Comparison of ENCODE assay signal across 8 cellular contexts in the genomic region with DNA sequence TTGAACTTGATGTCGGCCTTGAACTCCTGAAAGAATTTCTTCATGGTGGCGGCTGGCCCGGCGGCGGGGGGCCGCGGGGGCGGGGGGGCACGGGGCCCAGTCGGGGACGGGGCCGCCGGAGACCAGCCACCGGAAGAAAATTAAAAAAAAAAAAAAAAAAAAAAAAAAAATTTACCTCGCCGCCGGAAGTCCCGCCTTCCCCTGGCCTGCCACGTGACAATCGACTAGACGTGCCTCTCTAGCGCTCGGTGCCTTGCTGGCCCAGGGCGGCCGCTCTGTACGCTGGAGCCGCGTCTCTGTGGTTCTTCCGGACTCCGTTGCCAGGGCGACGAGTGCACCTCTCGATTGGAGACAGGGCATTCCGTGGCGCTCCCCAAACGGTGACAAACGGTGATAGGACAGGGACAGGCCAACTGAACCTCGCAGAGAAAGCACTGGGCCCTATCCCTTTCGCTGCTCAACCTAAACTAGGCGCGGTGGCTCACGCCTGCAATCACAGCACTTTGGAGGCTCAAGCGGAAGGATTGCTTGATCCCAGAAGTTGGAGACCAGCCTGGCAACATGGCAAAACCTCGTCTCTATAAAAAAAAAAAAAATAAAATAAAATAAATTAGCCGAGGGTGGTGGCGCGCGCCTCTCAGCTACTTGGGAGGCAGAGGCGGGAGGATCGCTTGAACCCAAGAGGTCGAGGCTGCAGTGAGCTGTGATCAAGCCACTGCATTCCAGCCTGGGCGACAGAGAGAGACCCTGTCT. TPM values are rescaled to one million over a fixed set of nuclear protein-coding genes. Genes with fewer than 3 reads are reported as not detected.
A peak's percentile ranks its signal among the peaks of the same experiment; 100 is the strongest.
DNase-seq lines count a peak whose midpoint lies in the region; ATAC-seq and TF ChIP-seq lines count a peak whose summit lies in the region.

A gene with protein sequence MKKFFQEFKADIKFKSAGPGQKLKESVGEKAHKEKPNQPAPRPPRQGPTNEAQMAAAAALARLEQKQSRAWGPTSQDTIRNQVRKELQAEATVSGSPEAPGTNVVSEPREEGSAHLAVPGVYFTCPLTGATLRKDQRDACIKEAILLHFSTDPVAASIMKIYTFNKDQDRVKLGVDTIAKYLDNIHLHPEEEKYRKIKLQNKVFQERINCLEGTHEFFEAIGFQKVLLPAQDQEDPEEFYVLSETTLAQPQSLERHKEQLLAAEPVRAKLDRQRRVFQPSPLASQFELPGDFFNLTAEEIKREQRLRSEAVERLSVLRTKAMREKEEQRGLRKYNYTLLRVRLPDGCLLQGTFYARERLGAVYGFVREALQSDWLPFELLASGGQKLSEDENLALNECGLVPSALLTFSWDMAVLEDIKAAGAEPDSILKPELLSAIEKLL (minus strand): TSS at position 141 of the 753 bp plus-strand sequence. CDS start 97 bp downstream, at position 44.

- peaks cover 20% of the 10 kb centered on the region; the same call in 1 of the 2 replicates for H4K20me1 ChIP-seq in SK-N-SH (ENCODE audit: insufficient read depth)

- peak within 1 kb of the TSS; percentile 100 for H3K4me2 ChIP-seq in SK-N-SH

- POLR2A ChIA-PET in SK-N-SH (lab: Yijun Ruan, JAX), result interaction anchor here (1.4 kb wide), 1 partner anchor 17 kb away, joined by 7 read pairs; no protein-coding TSS in a partner anchor

- peaks cover 8 to 13% of the 10 kb centered on the region in 2 experiments for H3K36me3 ChIP-seq in SK-N-SH (replicated peaks in 1 of 2; ENCODE audit: control insufficient read depth in 1 of 2, insufficient read depth in 2 of 2, low read length in 1 of 2)
- peaks cover 14% of the 10 kb centered on the region for H3K36me3 ChIP-seq in suprapubic skin

- WGBS in SK-N-SH (ENCODE audit: low lambda C conversion rate), result 10% methylated on average over 50 of the region's 52 CpGs
- WGBS in suprapubic skin, result 14% methylated on average over 52 of the region's 52 CpGs

- ATAC-seq in HG02571 (IDR thresholded peaks at IDR 0.05; ENCODE audit: unreplicated experiment), result peak; percentile 89

- CTCF ChIA-PET in SK-N-SH (lab: Yijun Ruan, JAX), result interaction anchor here (0.6 to 1.1 kb wide), 2 partner anchors 56 to 99 kb away, joined by 3 read pairs; a partner anchor contains a TSS

- peak within 1 kb of the TSS; percentile 83 to 89 for H3K27ac ChIP-seq in SK-N-SH (ENCODE audit: low read depth in 2 of 2, low read length in 1 of 2)
- peak within 1 kb of the TSS; percentile 93 for H3K27ac ChIP-seq in suprapubic skin

- TF ChIP-seq EP300 in SK-N-SH (IDR thresholded peaks at IDR 0.05; ENCODE audit: borderline replicate concordance in 1 of 2, low read depth in 1 of 2, low read length in 1 of 2) (peak in 1 of 2 experiments; percentile 29; a peak in 1 of 4 replicates), suprapubic skin (IDR thresholded peaks at IDR 0.05) (no peak)

- H3K4me3 ChIP-seq in SK-N-SH (ENCODE audit: low read depth in 2 of 2, low read length in 1 of 2), result peak within 1 kb of the TSS; percentile 58 to 87
- peak within 1 kb of the TSS; percentile 72 for H3K4me3 ChIP-seq in suprapubic skin

- H2AFZ ChIP-seq in SK-N-SH (ENCODE audit: low read depth), result peak within 1 kb of the TSS; percentile 92

- TF ChIP-seq POLR2A in suprapubic skin (IDR thresholded peaks at IDR 0.05), result no peak

- DNase-seq in GF-D8 (lab: John Stamatoyannopoulos, UW), result peak; percentile 87
- peak; percentile 93 for DNase-seq in NCI-H1048 (lab: John Stamatoyannopoulos, UW)
- peak; percentile 92 for DNase-seq in SK-N-SH
- peak; percentile 97 for DNase-seq in activated naive CD4-positive, alpha-beta T cell treated with anti-CD3 and anti-CD28 coated beads, Interleukin-2, amount 50 U/mL, for 16 hours
- peak; percentile 96 for DNase-seq in globus pallidus (ENCODE audit: low spot score)
- peak; percentile 58 to 99 (median 95) for DNase-seq in nucleus accumbens (lab: John Stamatoyannopoulos, UW)
- peak; percentile 99 for DNase-seq in suprapubic skin (ENCODE audit: low spot score in 2 of 2)

- TF ChIP-seq CTCF in SK-N-SH (IDR thresholded peaks at IDR 0.05), result no peak
- TF ChIP-seq CTCF in suprapubic skin (IDR thresholded peaks at IDR 0.05), result no peak

- peaks cover 6 to 13% of the 10 kb centered on the region in 2 experiments; a peak in 2 of 4 replicates for H3K4me1 ChIP-seq in SK-N-SH (ENCODE audit: control insufficient read depth in 1 of 2, insufficient read depth in 2 of 2, low read depth in 1 of 2, low read length in 1 of 2)
- peaks cover 41% of the 10 kb centered on the region for H3K4me1 ChIP-seq in suprapubic skin

- TF ChIP-seq RAD21 in SK-N-SH (IDR thresholded peaks at IDR 0.05; ENCODE audit: low read length), result no peak

- H3F3A ChIP-seq in SK-N-SH (replicated peaks; ENCODE audit: insufficient read depth), result peaks cover 3% of the 10 kb centered on the region

- H3K9me3 ChIP-seq in SK-N-SH, result no peaks in the 10 kb centered on the region
- H3K9me3 ChIP-seq in suprapubic skin, result no peaks in the 10 kb centered on the region

- H3K9me2 ChIP-seq in SK-N-SH, result no peaks in the 10 kb centered on the region

- H3K9ac ChIP-seq in SK-N-SH, result peak within 1 kb of the TSS; percentile 88

- H3K27me3 ChIP-seq in SK-N-SH (ENCODE audit: insufficient read depth) (no peaks in the 10 kb centered on the region), suprapubic skin (no peaks in the 10 kb centered on the region)

- peaks cover 32% of the 10 kb centered on the region for H3K79me2 ChIP-seq in SK-N-SH (ENCODE audit: insufficient read depth)

TF ChIP-seq in SK-N-SH, 30 proteins besides CTCF, POLR2A, EP300 and RAD21 (continues in another document):
- TF ChIP-seq, protein P1, sequence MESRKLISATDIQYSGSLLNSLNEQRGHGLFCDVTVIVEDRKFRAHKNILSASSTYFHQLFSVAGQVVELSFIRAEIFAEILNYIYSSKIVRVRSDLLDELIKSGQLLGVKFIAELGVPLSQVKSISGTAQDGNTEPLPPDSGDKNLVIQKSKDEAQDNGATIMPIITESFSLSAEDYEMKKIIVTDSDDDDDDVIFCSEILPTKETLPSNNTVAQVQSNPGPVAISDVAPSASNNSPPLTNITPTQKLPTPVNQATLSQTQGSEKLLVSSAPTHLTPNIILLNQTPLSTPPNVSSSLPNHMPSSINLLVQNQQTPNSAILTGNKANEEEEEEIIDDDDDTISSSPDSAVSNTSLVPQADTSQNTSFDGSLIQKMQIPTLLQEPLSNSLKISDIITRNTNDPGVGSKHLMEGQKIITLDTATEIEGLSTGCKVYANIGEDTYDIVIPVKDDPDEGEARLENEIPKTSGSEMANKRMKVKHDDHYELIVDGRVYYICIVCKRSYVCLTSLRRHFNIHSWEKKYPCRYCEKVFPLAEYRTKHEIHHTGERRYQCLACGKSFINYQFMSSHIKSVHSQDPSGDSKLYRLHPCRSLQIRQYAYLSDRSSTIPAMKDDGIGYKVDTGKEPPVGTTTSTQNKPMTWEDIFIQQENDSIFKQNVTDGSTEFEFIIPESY (IDR thresholded peaks at IDR 0.05; ENCODE audit: borderline replicate concordance, low read depth), result peak; percentile 21; the same call in 1 of the 2 replicates
- TF ChIP-seq RXRA (IDR thresholded peaks at IDR 0.05; ENCODE audit: borderline replicate concordance, low read depth) (no peak), YY1 (IDR thresholded peaks at IDR 0.05; ENCODE audit: low read depth) (no peak), RCOR1 (IDR thresholded peaks at IDR 0.05; ENCODE audit: low read length) (no peak), RFX5 (IDR thresholded peaks at IDR 0.05; ENCODE audit: low read length) (no peak), FOSL2 (IDR thresholded peaks at IDR 0.05; ENCODE audit: borderline replicate concordance, low read depth) (no peak), JUND (IDR thresholded peaks at IDR 0.05) (no peak), FOXM1 (IDR thresholded peaks at IDR 0.05; ENCODE audit: low read depth) (no peak), MXI1 (IDR thresholded peaks at IDR 0.05; ENCODE audit: low read depth, low read length) (peak; percentile 83), NFIC (IDR thresholded peaks at IDR 0.05; ENCODE audit: borderline replicate concordance) (no peak), CHD2 (IDR thresholded peaks at IDR 0.05; ENCODE audit: low read length, partially characterized antibody) (no peak), GATA2 (CRISPR knock-in tag; IDR thresholded peaks at IDR 0.05) (no peak), SIN3A (IDR thresholded peaks at IDR 0.05; ENCODE audit: borderline replicate concordance, low read depth, low read length) (peak; percentile 85), POLR2AphosphoS5 (IDR thresholded peaks at IDR 0.05; ENCODE audit: low read depth, low read length) (peak; percentile 44), TCF12 (IDR thresholded peaks at IDR 0.05) (no peak)
- TF ChIP-seq, protein P2, sequence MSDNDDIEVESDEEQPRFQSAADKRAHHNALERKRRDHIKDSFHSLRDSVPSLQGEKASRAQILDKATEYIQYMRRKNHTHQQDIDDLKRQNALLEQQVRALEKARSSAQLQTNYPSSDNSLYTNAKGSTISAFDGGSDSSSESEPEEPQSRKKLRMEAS (IDR thresholded peaks at IDR 0.05; ENCODE audit: low read depth), result peak; percentile 95
- TF ChIP-seq, protein P3, sequence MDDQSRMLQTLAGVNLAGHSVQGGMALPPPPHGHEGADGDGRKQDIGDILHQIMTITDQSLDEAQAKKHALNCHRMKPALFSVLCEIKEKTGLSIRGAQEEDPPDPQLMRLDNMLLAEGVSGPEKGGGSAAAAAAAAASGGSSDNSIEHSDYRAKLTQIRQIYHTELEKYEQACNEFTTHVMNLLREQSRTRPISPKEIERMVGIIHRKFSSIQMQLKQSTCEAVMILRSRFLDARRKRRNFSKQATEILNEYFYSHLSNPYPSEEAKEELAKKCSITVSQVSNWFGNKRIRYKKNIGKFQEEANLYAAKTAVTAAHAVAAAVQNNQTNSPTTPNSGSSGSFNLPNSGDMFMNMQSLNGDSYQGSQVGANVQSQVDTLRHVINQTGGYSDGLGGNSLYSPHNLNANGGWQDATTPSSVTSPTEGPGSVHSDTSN (IDR thresholded peaks at IDR 0.05), result 0 out of 2 replicates have a peak, but pooled peaks have one; percentile 6

RNA-seq across cellular contexts. Expression of the gene that starts here (rescaled TPM):
- 100 and 110 TPM in 2 replicates for polyA plus RNA-seq in SK-N-SH (2012; rRNA removed)
- 47.9 and 78.2 TPM in 2 replicates for polyA plus RNA-seq in SK-N-SH (2012; cell fraction: cytosol; rRNA removed)
- polyA plus RNA-seq in SK-N-SH (2012; cell fraction: nucleus; rRNA removed), result 138 and 186 TPM in 2 replicates
- 100 to 1,000 TPM; 108 to 257 (median 167) TPM for total RNA-seq in suprapubic skin

Comparison
In these comparisons a context has a peak if more than half of its experiments do, and no peak if none do; other contexts are left out.
1. Peak in every context shown above with its lines: DNase-seq, ATAC-seq, H3K4me3 ChIP-seq and H3K27ac ChIP-seq.